ENCODE assay signal across 1 cellular context in the genomic region with DNA sequence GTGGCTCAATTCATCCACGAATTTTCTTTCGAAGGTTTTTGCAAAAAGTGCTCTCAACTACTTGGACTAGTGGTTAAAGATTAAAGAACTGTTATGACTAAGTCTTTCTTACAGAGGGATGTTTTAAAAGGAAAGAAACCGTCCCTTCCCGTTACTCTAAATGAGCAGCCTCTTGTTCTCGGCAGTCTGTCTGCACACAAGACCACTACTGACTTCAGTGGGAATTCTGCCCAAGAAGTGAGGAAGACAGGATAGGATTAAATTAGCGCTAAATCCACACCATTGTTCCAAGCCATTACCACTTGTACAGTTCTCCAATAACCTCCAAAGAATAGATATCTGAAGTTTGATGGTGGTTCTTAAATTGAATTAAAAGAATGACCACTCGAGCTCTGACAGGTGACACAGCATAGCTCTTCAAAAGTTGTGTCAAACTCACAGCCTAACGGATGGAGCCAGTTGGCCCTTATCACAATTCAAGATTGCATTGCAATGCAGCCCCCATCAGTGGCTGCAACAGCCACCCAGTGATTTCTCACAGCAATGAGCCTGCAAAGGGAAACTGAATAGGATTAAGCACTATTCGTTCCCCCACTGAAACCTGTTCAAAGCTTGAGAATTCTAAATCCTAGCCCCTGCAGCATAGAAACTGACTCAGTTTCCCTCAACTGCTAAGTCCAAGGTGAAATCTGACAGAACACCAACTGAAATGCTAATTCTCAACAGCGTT.
TF ChIP-seq lines count a peak whose summit lies in the region.

No MANE protein-coding gene starts in this region.

TF ChIP-seq in GM23338, 12 proteins besides CTCF, POLR2A, EP300 and RAD21:
- TF ChIP-seq, protein P1, sequence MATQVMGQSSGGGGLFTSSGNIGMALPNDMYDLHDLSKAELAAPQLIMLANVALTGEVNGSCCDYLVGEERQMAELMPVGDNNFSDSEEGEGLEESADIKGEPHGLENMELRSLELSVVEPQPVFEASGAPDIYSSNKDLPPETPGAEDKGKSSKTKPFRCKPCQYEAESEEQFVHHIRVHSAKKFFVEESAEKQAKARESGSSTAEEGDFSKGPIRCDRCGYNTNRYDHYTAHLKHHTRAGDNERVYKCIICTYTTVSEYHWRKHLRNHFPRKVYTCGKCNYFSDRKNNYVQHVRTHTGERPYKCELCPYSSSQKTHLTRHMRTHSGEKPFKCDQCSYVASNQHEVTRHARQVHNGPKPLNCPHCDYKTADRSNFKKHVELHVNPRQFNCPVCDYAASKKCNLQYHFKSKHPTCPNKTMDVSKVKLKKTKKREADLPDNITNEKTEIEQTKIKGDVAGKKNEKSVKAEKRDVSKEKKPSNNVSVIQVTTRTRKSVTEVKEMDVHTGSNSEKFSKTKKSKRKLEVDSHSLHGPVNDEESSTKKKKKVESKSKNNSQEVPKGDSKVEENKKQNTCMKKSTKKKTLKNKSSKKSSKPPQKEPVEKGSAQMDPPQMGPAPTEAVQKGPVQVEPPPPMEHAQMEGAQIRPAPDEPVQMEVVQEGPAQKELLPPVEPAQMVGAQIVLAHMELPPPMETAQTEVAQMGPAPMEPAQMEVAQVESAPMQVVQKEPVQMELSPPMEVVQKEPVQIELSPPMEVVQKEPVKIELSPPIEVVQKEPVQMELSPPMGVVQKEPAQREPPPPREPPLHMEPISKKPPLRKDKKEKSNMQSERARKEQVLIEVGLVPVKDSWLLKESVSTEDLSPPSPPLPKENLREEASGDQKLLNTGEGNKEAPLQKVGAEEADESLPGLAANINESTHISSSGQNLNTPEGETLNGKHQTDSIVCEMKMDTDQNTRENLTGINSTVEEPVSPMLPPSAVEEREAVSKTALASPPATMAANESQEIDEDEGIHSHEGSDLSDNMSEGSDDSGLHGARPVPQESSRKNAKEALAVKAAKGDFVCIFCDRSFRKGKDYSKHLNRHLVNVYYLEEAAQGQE (IDR thresholded peaks at IDR 0.05; ENCODE audit: unreplicated experiment), result no peak
- TF ChIP-seq POLR2AphosphoS5 (IDR thresholded peaks at IDR 0.05; ENCODE audit: low read depth), result no peak
- no peak for TF ChIP-seq ZNF114 (CRISPR knock-in tag; IDR thresholded peaks at IDR 0.05)
- no peak for TF ChIP-seq EZH2 (IDR thresholded peaks at IDR 0.05; ENCODE audit: low read depth, unreplicated experiment)
- TF ChIP-seq, protein P2, sequence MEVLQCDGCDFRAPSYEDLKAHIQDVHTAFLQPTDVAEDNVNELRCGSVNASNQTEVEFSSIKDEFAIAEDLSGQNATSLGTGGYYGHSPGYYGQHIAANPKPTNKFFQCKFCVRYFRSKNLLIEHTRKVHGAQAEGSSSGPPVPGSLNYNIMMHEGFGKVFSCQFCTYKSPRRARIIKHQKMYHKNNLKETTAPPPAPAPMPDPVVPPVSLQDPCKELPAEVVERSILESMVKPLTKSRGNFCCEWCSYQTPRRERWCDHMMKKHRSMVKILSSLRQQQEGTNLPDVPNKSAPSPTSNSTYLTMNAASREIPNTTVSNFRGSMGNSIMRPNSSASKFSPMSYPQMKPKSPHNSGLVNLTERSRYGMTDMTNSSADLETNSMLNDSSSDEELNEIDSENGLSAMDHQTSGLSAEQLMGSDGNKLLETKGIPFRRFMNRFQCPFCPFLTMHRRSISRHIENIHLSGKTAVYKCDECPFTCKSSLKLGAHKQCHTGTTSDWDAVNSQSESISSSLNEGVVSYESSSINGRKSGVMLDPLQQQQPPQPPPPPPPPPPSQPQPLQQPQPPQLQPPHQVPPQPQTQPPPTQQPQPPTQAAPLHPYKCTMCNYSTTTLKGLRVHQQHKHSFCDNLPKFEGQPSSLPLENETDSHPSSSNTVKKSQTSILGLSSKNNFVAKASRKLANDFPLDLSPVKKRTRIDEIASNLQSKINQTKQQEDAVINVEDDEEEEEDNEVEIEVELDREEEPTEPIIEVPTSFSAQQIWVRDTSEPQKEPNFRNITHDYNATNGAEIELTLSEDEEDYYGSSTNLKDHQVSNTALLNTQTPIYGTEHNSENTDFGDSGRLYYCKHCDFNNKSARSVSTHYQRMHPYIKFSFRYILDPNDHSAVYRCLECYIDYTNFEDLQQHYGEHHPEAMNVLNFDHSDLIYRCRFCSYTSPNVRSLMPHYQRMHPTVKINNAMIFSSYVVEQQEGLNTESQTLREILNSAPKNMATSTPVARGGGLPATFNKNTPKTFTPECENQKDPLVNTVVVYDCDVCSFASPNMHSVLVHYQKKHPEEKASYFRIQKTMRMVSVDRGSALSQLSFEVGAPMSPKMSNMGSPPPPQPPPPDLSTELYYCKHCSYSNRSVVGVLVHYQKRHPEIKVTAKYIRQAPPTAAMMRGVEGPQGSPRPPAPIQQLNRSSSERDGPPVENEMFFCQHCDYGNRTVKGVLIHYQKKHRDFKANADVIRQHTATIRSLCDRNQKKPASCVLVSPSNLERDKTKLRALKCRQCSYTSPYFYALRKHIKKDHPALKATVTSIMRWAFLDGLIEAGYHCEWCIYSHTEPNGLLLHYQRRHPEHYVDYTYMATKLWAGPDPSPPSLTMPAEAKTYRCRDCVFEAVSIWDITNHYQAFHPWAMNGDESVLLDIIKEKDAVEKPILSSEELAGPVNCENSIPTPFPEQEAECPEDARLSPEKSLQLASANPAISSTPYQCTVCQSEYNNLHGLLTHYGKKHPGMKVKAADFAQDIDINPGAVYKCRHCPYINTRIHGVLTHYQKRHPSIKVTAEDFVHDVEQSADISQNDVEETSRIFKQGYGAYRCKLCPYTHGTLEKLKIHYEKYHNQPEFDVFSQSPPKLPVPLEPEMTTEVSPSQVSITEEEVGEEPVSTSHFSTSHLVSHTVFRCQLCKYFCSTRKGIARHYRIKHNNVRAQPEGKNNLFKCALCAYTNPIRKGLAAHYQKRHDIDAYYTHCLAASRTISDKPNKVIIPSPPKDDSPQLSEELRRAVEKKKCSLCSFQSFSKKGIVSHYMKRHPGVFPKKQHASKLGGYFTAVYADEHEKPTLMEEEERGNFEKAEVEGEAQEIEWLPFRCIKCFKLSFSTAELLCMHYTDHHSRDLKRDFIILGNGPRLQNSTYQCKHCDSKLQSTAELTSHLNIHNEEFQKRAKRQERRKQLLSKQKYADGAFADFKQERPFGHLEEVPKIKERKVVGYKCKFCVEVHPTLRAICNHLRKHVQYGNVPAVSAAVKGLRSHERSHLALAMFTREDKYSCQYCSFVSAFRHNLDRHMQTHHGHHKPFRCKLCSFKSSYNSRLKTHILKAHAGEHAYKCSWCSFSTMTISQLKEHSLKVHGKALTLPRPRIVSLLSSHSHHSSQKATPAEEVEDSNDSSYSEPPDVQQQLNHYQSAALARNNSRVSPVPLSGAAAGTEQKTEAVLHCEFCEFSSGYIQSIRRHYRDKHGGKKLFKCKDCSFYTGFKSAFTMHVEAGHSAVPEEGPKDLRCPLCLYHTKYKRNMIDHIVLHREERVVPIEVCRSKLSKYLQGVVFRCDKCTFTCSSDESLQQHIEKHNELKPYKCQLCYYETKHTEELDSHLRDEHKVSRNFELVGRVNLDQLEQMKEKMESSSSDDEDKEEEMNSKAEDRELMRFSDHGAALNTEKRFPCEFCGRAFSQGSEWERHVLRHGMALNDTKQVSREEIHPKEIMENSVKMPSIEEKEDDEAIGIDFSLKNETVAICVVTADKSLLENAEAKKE (CRISPR knock-in tag; IDR thresholded peaks at IDR 0.05), result no peak
- no peak for TF ChIP-seq CREB1 (CRISPR knock-in tag; IDR thresholded peaks at IDR 0.05; ENCODE audit: low read depth)
- TF ChIP-seq ETS1 (IDR thresholded peaks at IDR 0.05), result no peak
- TF ChIP-seq ZNF331 (CRISPR knock-in tag; IDR thresholded peaks at IDR 0.05; ENCODE audit: low read depth), result no peak
- TF ChIP-seq JUNB (IDR thresholded peaks at IDR 0.05; ENCODE audit: unreplicated experiment), result no peak
- TF ChIP-seq EZH2phosphoT487 (IDR thresholded peaks at IDR 0.05; ENCODE audit: unreplicated experiment), result no peak
- TF ChIP-seq STAT1 (IDR thresholded peaks at IDR 0.05; ENCODE audit: unreplicated experiment), result no peak
- no peak for TF ChIP-seq NANOG (IDR thresholded peaks at IDR 0.05; ENCODE audit: borderline replicate concordance)
